ENCODE assay signal across 1 cellular context in genomic region chr10:59383908-59384307, GRCh38.
TF ChIP-seq lines count a peak whose summit lies in the region.

No MANE protein-coding gene starts in this region.

TF ChIP-seq in IMR-90, 13 proteins besides CTCF, POLR2A, EP300 and RAD21 (continued from another document):
- TF ChIP-seq MXI1 (IDR thresholded peaks at IDR 0.05; ENCODE audit: borderline replicate concordance, low read depth, low read length) (no peak), CHD1 (IDR thresholded peaks at IDR 0.05; ENCODE audit: low read depth, low read length) (no peak), BHLHE40 (IDR thresholded peaks at IDR 0.05; ENCODE audit: low read depth, low read length) (no peak), ELK1 (IDR thresholded peaks at IDR 0.05; ENCODE audit: borderline replicate concordance, low read depth, low read length) (no peak), MAFK (IDR thresholded peaks at IDR 0.05; ENCODE audit: low read depth, low read length) (no peak), USF2 (IDR thresholded peaks at IDR 0.05; ENCODE audit: low read depth, low read length) (no peak), CEBPB (IDR thresholded peaks at IDR 0.05; ENCODE audit: low read depth, low read length) (no peak), FOS (IDR thresholded peaks at IDR 0.05; ENCODE audit: low read depth, low read length) (no peak)
